Comparison of ENCODE assay signal across 29 cellular contexts in genomic region chr10:86104156-86104555, GRCh38.
"Had no signal": no experiment of that assay in that cellular context is flagged by ENCODE, and none has a peak within 500 bp of the region (broad histone marks: within the 10 kb centered on the region; RNA-seq: fewer than 3 reads in every experiment).

No MANE protein-coding gene starts in this region.

- H3K4me3 Mint-ChIP-seq: activated CD4-positive, alpha-beta T cell treated with anti-CD3 and anti-CD28 coated beads for 36 hours; activated CD4-positive, alpha-beta T cell treated with anti-CD3 and anti-CD28 coated beads, Interleukin-2, amount 10 ng/mL, durations not matched to agents 7 days and 5 days; activated CD8-positive, alpha-beta T cell treated with anti-CD3 and anti-CD28 coated beads, Interleukin-2, amount 10 ng/mL, durations not matched to agents 7 days and 5 days; activated naive CD4-positive, alpha-beta T cell treated with anti-CD3 and anti-CD28 coated beads, Interleukin-2, amount 50 U/mL, for 24 hours; activated naive CD8-positive, alpha-beta T cell treated with anti-CD3 and anti-CD28 coated beads, Interleukin-2, amount 10 ng/mL, durations not matched to agents 7 days and 5 days; T-helper 1 cell treated with Interleukin-12 subunit alpha and Interleukin-12 subunit beta and Interleukin-4 antibody, amounts not matched to agents 30 μg/mL and 1 μg/mL, for 36 hours; T-helper 2 cell treated with Interferon-gamma antibody and Interleukin-4, amounts not matched to agents 5 μg/mL and 100 μg/mL, for 36 hours had no signal

- H3K4me1 Mint-ChIP-seq: activated CD4-positive, alpha-beta T cell treated with anti-CD3 and anti-CD28 coated beads for 36 hours; activated CD4-positive, alpha-beta T cell treated with anti-CD3 and anti-CD28 coated beads, Interleukin-2, amount 10 ng/mL, durations not matched to agents 7 days and 5 days; activated naive CD4-positive, alpha-beta T cell treated with anti-CD3 and anti-CD28 coated beads, Interleukin-2, amount 50 U/mL, for 24 hours; activated naive CD8-positive, alpha-beta T cell treated with anti-CD3 and anti-CD28 coated beads, Interleukin-2, amount 10 ng/mL, durations not matched to agents 7 days and 5 days had no signal

- ATAC-seq: activated CD4-positive, alpha-beta T cell treated with anti-CD3 and anti-CD28 coated beads for 36 hours; activated CD8-positive, alpha-beta T cell treated with anti-CD3 and anti-CD28 coated beads, Interleukin-2, amount 10 ng/mL, durations not matched to agents 7 days and 5 days; Panc1 had no signal

- H3K9me3 ChIP-seq: ascending aorta, MG63, SJSA1, SK-N-SH had no signal

- H3K27ac ChIP-seq: ascending aorta, cardiac muscle cell, SJSA1 had no signal

- H3K9me3 Mint-ChIP-seq: activated CD4-positive, alpha-beta T cell treated with anti-CD3 and anti-CD28 coated beads, Interleukin-2, amount 10 ng/mL, durations not matched to agents 7 days and 5 days; activated naive CD4-positive, alpha-beta T cell treated with anti-CD3 and anti-CD28 coated beads, Interleukin-2, amount 50 U/mL, for 24 hours; activated naive CD8-positive, alpha-beta T cell treated with anti-CD3 and anti-CD28 coated beads, Interleukin-2, amount 10 ng/mL, durations not matched to agents 7 days and 5 days; T-helper 1 cell treated with Interleukin-12 subunit alpha and Interleukin-12 subunit beta and Interleukin-4 antibody, amounts not matched to agents 30 μg/mL and 1 μg/mL, for 36 hours; T-helper 2 cell treated with Interferon-gamma antibody and Interleukin-4, amounts not matched to agents 5 μg/mL and 100 μg/mL, for 36 hours had no signal

- H3K27me3 ChIP-seq: ascending aorta, cardiac muscle cell, MG63, SJSA1 had no signal

- H3K36me3 Mint-ChIP-seq: activated naive CD4-positive, alpha-beta T cell treated with anti-CD3 and anti-CD28 coated beads, Interleukin-2, amount 50 U/mL, for 24 hours; activated naive CD8-positive, alpha-beta T cell treated with anti-CD3 and anti-CD28 coated beads, Interleukin-2, amount 10 ng/mL, durations not matched to agents 7 days and 5 days had no signal

- H3K27me3 Mint-ChIP-seq: activated CD4-positive, alpha-beta T cell treated with anti-CD3 and anti-CD28 coated beads for 36 hours; activated CD4-positive, alpha-beta T cell treated with anti-CD3 and anti-CD28 coated beads, Interleukin-2, amount 10 ng/mL, durations not matched to agents 7 days and 5 days; activated naive CD4-positive, alpha-beta T cell treated with anti-CD3 and anti-CD28 coated beads, Interleukin-2, amount 50 U/mL, for 24 hours; activated naive CD8-positive, alpha-beta T cell treated with anti-CD3 and anti-CD28 coated beads, Interleukin-2, amount 10 ng/mL, durations not matched to agents 7 days and 5 days had no signal

- H3K9ac ChIP-seq: SK-N-SH had no signal

- H3K4me2 ChIP-seq: SK-N-SH had no signal

- H3K4me1 ChIP-seq: ascending aorta, SJSA1 had no signal

- H3K27ac Mint-ChIP-seq: activated CD4-positive, alpha-beta T cell treated with anti-CD3 and anti-CD28 coated beads for 36 hours; activated CD4-positive, alpha-beta T cell treated with anti-CD3 and anti-CD28 coated beads, Interleukin-2, amount 10 ng/mL, durations not matched to agents 7 days and 5 days; activated CD8-positive, alpha-beta T cell treated with anti-CD3 and anti-CD28 coated beads, Interleukin-2, amount 10 ng/mL, durations not matched to agents 7 days and 5 days; activated naive CD4-positive, alpha-beta T cell treated with anti-CD3 and anti-CD28 coated beads, Interleukin-2, amount 50 U/mL, for 24 hours; activated naive CD8-positive, alpha-beta T cell treated with anti-CD3 and anti-CD28 coated beads, Interleukin-2, amount 10 ng/mL, durations not matched to agents 7 days and 5 days; T-helper 1 cell treated with Interleukin-12 subunit alpha and Interleukin-12 subunit beta and Interleukin-4 antibody, amounts not matched to agents 30 μg/mL and 1 μg/mL, for 36 hours; T-helper 2 cell treated with Interferon-gamma antibody and Interleukin-4, amounts not matched to agents 5 μg/mL and 100 μg/mL, for 36 hours had no signal

- H3K4me3 ChIP-seq: ascending aorta, cardiac muscle cell, MG63, SJSA1 had no signal

- DNase-seq: activated CD4-positive, alpha-beta T cell treated with anti-CD3 and anti-CD28 coated beads for 36 hours; activated CD4-positive, alpha-beta T cell treated with anti-CD3 and anti-CD28 coated beads, Interleukin-2, amount 10 ng/mL, durations not matched to agents 7 days and 5 days; activated CD4-positive, alpha-beta T cell treated with anti-CD3 and anti-CD28 coated beads, Interleukin-2, amount 50 U/mL, for 48 hours; activated CD8-positive, alpha-beta memory T cell treated with anti-CD3 and anti-CD28 coated beads, Interleukin-2, amount 50 U/mL, for 48 hours; activated CD8-positive, alpha-beta T cell treated with anti-CD3 and anti-CD28 coated beads, Interleukin-2, amount 10 ng/mL, durations not matched to agents 7 days and 5 days; activated gamma-delta T cell; activated naive CD4-positive, alpha-beta T cell treated with Interleukin-2 at 50 U/mL for 16 hours; activated naive CD8-positive, alpha-beta T cell treated with anti-CD3 and anti-CD28 coated beads, Interleukin-2, amount 10 ng/mL, durations not matched to agents 7 days and 5 days; activated T-cell treated with anti-CD3 and anti-CD28 coated beads, Interleukin-2, amount 50 U/mL, for 48 hours; amygdala; Kasumi-1; KG1; MG63; NCI-H1048; NCI-H1105 treated with DMSO at 0.1 percent for 48 hours; NCI-H1436; NCI-H1930; NCI-H345; NCI-H524 treated with DMSO at 0.1 percent for 48 hours; RPMI8226; SHP77 treated with DMSO at 0.1 percent for 48 hours; SK-N-SH had no signal

- H3K36me3 ChIP-seq: ascending aorta, cardiac muscle cell, MG63, SJSA1 had no signal
